Comparison of ENCODE assay signal across 12 cellular contexts in genomic region chr4:6751611-6752485, GRCh38. TPM values are rescaled to one million over a fixed set of nuclear protein-coding genes. Genes with fewer than 3 reads are reported as not detected.
DNase-seq lines count a peak whose midpoint lies in the region; ATAC-seq, FAIRE-seq and TF ChIP-seq lines count a peak whose summit lies in the region.
"Had no signal": no experiment of that assay in that cellular context is flagged by ENCODE, and none has a peak within 500 bp of the region (broad histone marks: within the 10 kb centered on the region; RNA-seq: fewer than 3 reads in every experiment).

No MANE protein-coding gene starts in this region.

- no peak for FAIRE-seq in kidney (lab: Jason Lieb, UNC)
- FAIRE-seq: endothelial cell of umbilical vein had no signal

- WGBS in endodermal cell (ENCODE audit: insufficient coverage in 1 of 2, insufficient read length in 1 of 2), 2 experiments = 70 to 81% methylated on average over 10 to 18 of the region's 18 CpGs
- WGBS in stomach, 5 donors = 61 to 71% (median 62%) methylated on average over 18 of the region's 18 CpGs

- ATAC-seq in Panc1 = peak; percentile 15; the same call in 1 of the 2 replicates
- no peak for ATAC-seq in HG02870 (IDR thresholded peaks at IDR 0.05; ENCODE audit: unreplicated experiment)

- no peaks in the 10 kb centered on the region for H3K27me3 Mint-ChIP-seq in activated T-cell treated with anti-CD3 and anti-CD28 coated beads, Interleukin-2, amount 50 U/mL, for 24 hours
- peaks cover 4% of the 10 kb centered on the region for H3K27me3 Mint-ChIP-seq in endodermal cell (ENCODE audit: insufficient read depth)

- CTCF ChIA-PET in Panc1 (lab: Charles Lee) = no interaction called here

- intact Hi-C loops in Panc1 (cut with micrococcal nuclease; ENCODE audit: unreplicated experiment) (no loop called here), stomach (cut with DNase I; ENCODE audit: low total_unique reads) (no loop called here), kidney (cut with DNase I) (no loop called here)

- BruUV-seq in Panc1 (replicated peaks; lab: Mats Ljungman, UMichigan) = no TSS peak

- no peaks in the 10 kb centered on the region for H3K9me3 Mint-ChIP-seq in activated T-cell treated with anti-CD3 and anti-CD28 coated beads, Interleukin-2, amount 50 U/mL, for 24 hours
- peaks cover 3% of the 10 kb centered on the region for H3K9me3 Mint-ChIP-seq in endodermal cell

- DNase-seq in activated T-cell treated with anti-CD3 and anti-CD28 coated beads, Interleukin-2, amount 50 U/mL, for 24 hours = no peak
- DNase-seq in activated T-cell treated with anti-CD3 and anti-CD28 coated beads for 4 hours = no peak
- DNase-seq in Panc1 (ENCODE audit: low read depth, low spot score) = no peak
- no peak for DNase-seq in endodermal cell
- no peak for DNase-seq in stomach
- DNase-seq in kidney = no peak
- no peak for DNase-seq in NCI-H1436 (lab: John Stamatoyannopoulos, UW)
- DNase-seq: activated naive CD4-positive, alpha-beta T cell; tibial artery had no signal

- H3K27ac Mint-ChIP-seq in activated T-cell treated with anti-CD3 and anti-CD28 coated beads, Interleukin-2, amount 50 U/mL, for 24 hours = peak overlapping the region; percentile 58
- H3K27ac Mint-ChIP-seq in endodermal cell = peak overlapping the region; percentile 65

- peaks cover 32% of the 10 kb centered on the region for H3K4me1 ChIP-seq in Panc1 (ENCODE audit: control insufficient read depth, insufficient read depth, low read length)
- no peaks in the 10 kb centered on the region for H3K4me1 ChIP-seq in endodermal cell (ENCODE audit: control insufficient read depth, insufficient read depth, low read length)
- H3K4me1 ChIP-seq in stomach = peaks cover 31 to 63% (median 49%) of the 10 kb centered on the region in 4 donors
- H3K4me1 ChIP-seq in kidney (ENCODE audit: control insufficient read depth in 1 of 2, insufficient read depth in 1 of 2, low read depth in 1 of 2, low read length in 2 of 2) = peaks cover 10 to 14% of the 10 kb centered on the region in 2 donors
- H3K4me1 ChIP-seq: parathyroid adenoma had no signal

- H3K27me3 ChIP-seq in Panc1 (ENCODE audit: control insufficient read depth, insufficient read depth, low read length) (no peaks in the 10 kb centered on the region), endodermal cell (ENCODE audit: control insufficient read depth, insufficient read depth, low read length, poor library complexity, severe bottlenecking) (no peaks in the 10 kb centered on the region), stomach (no peaks in the 10 kb centered on the region)
- H3K27me3 ChIP-seq: tibial artery had no signal

- H3K27ac ChIP-seq in Panc1 (ENCODE audit: low read length) (peak overlapping the region; percentile 69), endodermal cell (ENCODE audit: low read depth, low read length) (no peak overlapping the region), stomach (peak overlapping the region; percentile 24 to 84 (median 43)), kidney (ENCODE audit: low read depth in 2 of 2, low read length in 2 of 2) (no peak overlapping the region)
- H3K27ac ChIP-seq: parathyroid adenoma, tibial artery had no signal

- in situ Hi-C loops in Panc1 (cut with HindIII; ENCODE audit: low pct_unique_long_range_greater_than_20kb, low sequenced_read_pairs) = no loop called here

- no peaks in the 10 kb centered on the region for H3K36me3 Mint-ChIP-seq in activated T-cell treated with anti-CD3 and anti-CD28 coated beads, Interleukin-2, amount 50 U/mL, for 24 hours (ENCODE audit: low read depth)
- no peaks in the 10 kb centered on the region for H3K36me3 Mint-ChIP-seq in endodermal cell (ENCODE audit: low read depth)

- H3K4me1 Mint-ChIP-seq in activated T-cell treated with anti-CD3 and anti-CD28 coated beads, Interleukin-2, amount 50 U/mL, for 24 hours (ENCODE audit: low read depth) = peaks cover 11% of the 10 kb centered on the region
- H3K4me1 Mint-ChIP-seq in endodermal cell = peaks cover 15% of the 10 kb centered on the region

- H3K9me3 ChIP-seq in Panc1 (ENCODE audit: control insufficient read depth, insufficient read depth, low read depth, low read length) (no peaks in the 10 kb centered on the region), endodermal cell (ENCODE audit: control insufficient read depth, low read length) (no peaks in the 10 kb centered on the region), stomach (no peaks in the 10 kb centered on the region), kidney (ENCODE audit: control insufficient read depth in 1 of 2, low read length in 2 of 2) (no peaks in the 10 kb centered on the region)
- H3K9me3 ChIP-seq: tibial artery had no signal

- TF ChIP-seq CTCF in Panc1 (IDR thresholded peaks at IDR 0.05) = no peak
- no peak for TF ChIP-seq CTCF in endodermal cell (conservative IDR thresholded peaks at IDR 0.05)
- no peak for TF ChIP-seq CTCF in stomach (IDR thresholded peaks at IDR 0.05)
- TF ChIP-seq CTCF in kidney (IDR thresholded peaks at IDR 0.05; ENCODE audit: borderline replicate concordance, extremely low read depth, insufficient read depth) = no peak

- peak overlapping the region; percentile 34 for H3K9ac ChIP-seq in endodermal cell (ENCODE audit: extremely low read depth, low read length, poor library complexity, severe bottlenecking)
- H3K9ac ChIP-seq in kidney (ENCODE audit: low read length in 2 of 2) = no peak overlapping the region
- H3K9ac ChIP-seq: parathyroid adenoma had no signal

- no peak for TF ChIP-seq POLR2A in stomach (IDR thresholded peaks at IDR 0.05)

- POLR2A ChIA-PET in Panc1 (lab: Charles Lee) = no interaction called here

- H3K4me3 Mint-ChIP-seq in activated T-cell treated with anti-CD3 and anti-CD28 coated beads, Interleukin-2, amount 50 U/mL, for 24 hours = peak overlapping the region; percentile 45
- H3K4me3 Mint-ChIP-seq in endodermal cell = no peak overlapping the region

- H3K36me3 ChIP-seq in Panc1 (ENCODE audit: control insufficient read depth, insufficient read depth, low read length) = no peaks in the 10 kb centered on the region
- no peaks in the 10 kb centered on the region for H3K36me3 ChIP-seq in endodermal cell (ENCODE audit: control insufficient read depth, insufficient read depth, low read length)
- no peaks in the 10 kb centered on the region for H3K36me3 ChIP-seq in stomach
- H3K36me3 ChIP-seq in kidney (ENCODE audit: control insufficient read depth in 1 of 2, insufficient read depth in 2 of 2, low read length in 2 of 2) = no peaks in the 10 kb centered on the region
- H3K36me3 ChIP-seq: tibial artery had no signal

- no peak for TF ChIP-seq EP300 in stomach (IDR thresholded peaks at IDR 0.05)

- H3K4me3 ChIP-seq in Panc1 (ENCODE audit: low read depth in 2 of 2, low read length in 2 of 2) (peak overlapping the region; percentile 19 to 35; a peak in 3 of 4 replicates), endodermal cell (ENCODE audit: low read length) (no peak overlapping the region), stomach (no peak overlapping the region), kidney (ENCODE audit: low read length in 2 of 2) (no peak overlapping the region)
- H3K4me3 ChIP-seq: tibial artery had no signal

RNA-seq across cellular contexts. Expression of gene KIAA0232, which starts 30.7 kb away (rescaled TPM):
- 20.2 TPM for total RNA-seq in Panc1 (2021; ENCODE audit: unreplicated experiment)
- 6.8 TPM for polyA plus RNA-seq in Panc1 (2012; ENCODE audit: insufficient read length)
- total RNA-seq in endodermal cell = 10 to 100 TPM; 32.9 to 43.5 TPM
- polyA plus RNA-seq in endodermal cell (2013, experiment 1 of 2) = 30.0 TPM
- polyA plus RNA-seq in endodermal cell (2013, experiment 2 of 2) = 32.5 TPM
- total RNA-seq in stomach = 10 to 100 TPM in 4 of 5 donors, 1 to 10 TPM in 1; 8.1 to 48.1 (median 23.2) TPM
- 1 to 10 TPM; 5.1 to 7.5 (median 5.4) TPM for polyA plus RNA-seq in stomach
- total RNA-seq in kidney = 39.9 TPM
- 14.0 TPM for polyA plus RNA-seq in kidney (ENCODE audit: insufficient read depth, low read depth, low replicate concordance)

RNA-seq across cellular contexts. Expression of gene BLOC1S4, which starts 35.9 kb away (rescaled TPM):
- total RNA-seq in Panc1 (2021; ENCODE audit: unreplicated experiment) (10.7 TPM), endodermal cell (10 to 100 TPM; 18.8 to 26.5 TPM), stomach (10 to 100 TPM in 4 of 5 donors, 1 to 10 TPM in 1; 9.5 to 64.3 (median 31.5) TPM), kidney (14.2 TPM)
- 15.2 TPM for polyA plus RNA-seq in Panc1 (2012; ENCODE audit: insufficient read length)
- 21.0 TPM for polyA plus RNA-seq in endodermal cell (2013, experiment 1 of 2)
- 18.1 TPM for polyA plus RNA-seq in endodermal cell (2013, experiment 2 of 2)
- polyA plus RNA-seq in stomach (10 to 100 TPM in 1 of 3 donors, 1 to 10 TPM in 2; 8.4 to 13.1 (median 8.9) TPM), kidney (ENCODE audit: insufficient read depth, low read depth, low replicate concordance) (12.3 TPM)

RNA-seq across cellular contexts. Expression of gene MRFAP1L1, which starts 42.2 kb away (rescaled TPM):
- total RNA-seq in Panc1 (2021; ENCODE audit: unreplicated experiment) (29.5 TPM), endodermal cell (10 to 100 TPM; 45.0 to 50.2 TPM), stomach (10 to 100 TPM in 4 of 5 donors, 1 to 10 TPM in 1; 2.3 to 60.7 (median 51.7) TPM), kidney (57.1 TPM)
- 25.8 TPM for polyA plus RNA-seq in Panc1 (2012; ENCODE audit: insufficient read length)
- polyA plus RNA-seq in endodermal cell (2013, experiment 1 of 2) = 64.3 TPM
- 53.7 TPM for polyA plus RNA-seq in endodermal cell (2013, experiment 2 of 2)
- polyA plus RNA-seq in stomach (10 to 100 TPM; 54.6 to 61.9 (median 57.3) TPM), kidney (ENCODE audit: insufficient read depth, low read depth, low replicate concordance) (69.1 TPM)

RNA-seq across cellular contexts. Expression of gene S100P, which starts 58.2 kb away (rescaled TPM):
- 2.3 TPM for total RNA-seq in Panc1 (2021; ENCODE audit: unreplicated experiment)
- 0.88 TPM for polyA plus RNA-seq in Panc1 (2012; ENCODE audit: insufficient read length)
- not detected for total RNA-seq in endodermal cell
- polyA plus RNA-seq in endodermal cell (2013, experiment 1 of 2) = not detected
- not detected for polyA plus RNA-seq in endodermal cell (2013, experiment 2 of 2)
- total RNA-seq in stomach = 100 to 1,000 TPM in 2 of 5 donors, 10 to 100 TPM in 1, 1 to 10 TPM in 1, not detected in 1; 3.1 to 237 (median 93.3) TPM
- 1,000 to 10,000 TPM in 1 of 3 donors, 100 to 1,000 TPM in 2; 142 to 2,173 (median 337) TPM for polyA plus RNA-seq in stomach
- not detected for total RNA-seq in kidney
- polyA plus RNA-seq in kidney (ENCODE audit: insufficient read depth, low read depth, low replicate concordance) = not detected
- total RNA-seq: endothelial cell of umbilical vein had no signal
- polyA plus RNA-seq: endothelial cell of umbilical vein had no signal

Comparison
In these comparisons a context has a peak if more than half of its experiments do, and no peak if none do; other contexts are left out.
1. H3K27ac ChIP-seq: peak in Panc1 (single experiment) and stomach (5 of 5); none in endodermal cell (single experiment) and kidney (0 of 2).
2. H3K4me3 ChIP-seq: peak in Panc1 (2 of 2); none in endodermal cell (single experiment), stomach (0 of 4) and kidney (0 of 2).